8 cellular contexts compared by ENCODE assay signal in the genomic region with DNA sequence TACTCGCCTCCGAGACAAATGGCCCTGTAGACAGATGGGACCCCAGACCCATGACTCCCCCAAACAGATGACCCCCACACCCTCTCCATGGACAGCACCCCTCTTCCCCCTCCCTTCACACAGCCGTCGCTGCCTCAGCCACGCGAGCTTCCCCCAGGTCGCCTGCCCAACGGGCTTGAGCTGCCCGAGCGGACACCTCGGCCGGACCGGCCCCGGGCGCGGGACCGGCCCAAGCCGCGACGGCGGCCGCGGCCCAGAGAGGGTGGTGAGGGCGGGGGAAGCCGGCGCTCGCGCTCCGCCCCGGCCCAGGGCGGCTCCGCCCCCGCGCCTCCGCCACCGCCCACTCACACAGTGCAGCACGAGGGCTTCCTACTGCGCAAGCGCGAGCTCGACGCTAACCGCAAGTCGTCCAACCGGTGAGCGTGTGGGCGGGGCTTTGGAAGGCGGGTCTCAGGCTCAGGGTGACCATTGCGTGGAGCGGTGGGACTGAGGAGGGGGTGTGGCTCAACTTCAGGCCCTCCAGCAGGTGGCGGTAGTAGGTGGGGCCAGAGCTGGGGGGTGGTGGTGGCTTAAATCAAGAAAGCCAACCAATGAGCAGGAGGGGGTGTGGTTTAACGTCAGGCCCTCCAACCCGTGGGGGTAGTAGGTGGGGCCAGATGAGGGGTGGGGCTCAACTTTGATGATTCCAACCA. TPM values are rescaled to one million over a fixed set of nuclear protein-coding genes. Genes with fewer than 3 reads are reported as not detected.
A peak's percentile ranks its signal among the peaks of the same experiment; 100 is the strongest.
DNase-seq lines count a peak whose midpoint lies in the region; ATAC-seq and TF ChIP-seq lines count a peak whose summit lies in the region.

No MANE protein-coding gene starts in this region.

- CTCF ChIA-PET in OCI-LY7 (lab: Charles Lee; ENCODE audit: unreplicated experiment): no interaction called here

- peaks cover 12% of the 10 kb centered on the region for H3K4me1 ChIP-seq in OCI-LY7 (ENCODE audit: insufficient read depth, low read length, poor library complexity, severe bottlenecking)

- intact Hi-C loops in OCI-LY7 (cut with micrococcal nuclease; ENCODE audit: unreplicated experiment): no loop called here

- ATAC-seq in GM21528 (IDR thresholded peaks at IDR 0.05; ENCODE audit: low FRiP score, unreplicated experiment): peak; percentile 76

- H3K9me3 ChIP-seq in OCI-LY7 (ENCODE audit: low read length): no peaks in the 10 kb centered on the region

- H2AFZ ChIP-seq in OCI-LY7 (ENCODE audit: low read length): peak overlapping the region; percentile 85

- no peaks in the 10 kb centered on the region for H3K36me3 ChIP-seq in OCI-LY7 (ENCODE audit: insufficient read depth, low read length)

- H3K27ac ChIP-seq in OCI-LY7 (ENCODE audit: low read depth, low read length, poor library complexity, severe bottlenecking): no peak overlapping the region

- BruUV-seq in OCI-LY7 (replicated peaks; lab: Mats Ljungman, UMichigan): no TSS peak

- H3K4me2 ChIP-seq in OCI-LY7 (ENCODE audit: low read length): peak overlapping the region; percentile 72

- TF ChIP-seq CTCF in OCI-LY7 (conservative IDR thresholded peaks at IDR 0.05; ENCODE audit: low read length) (no peak), epithelial cell of proximal tubule (conservative IDR thresholded peaks at IDR 0.05; ENCODE audit: low read depth, low read length) (no peak)

- POLR2A ChIA-PET in OCI-LY7 (lab: Charles Lee): interaction anchor here (0.5 to 1.3 kb wide), 9 partner anchors 11 to 1126 kb away, joined by 3 to 8 read pairs (median 4); no protein-coding TSS in a partner anchor

- no peaks in the 10 kb centered on the region for H3K79me2 ChIP-seq in OCI-LY7 (ENCODE audit: insufficient read depth, low read depth, low read length)

- no peaks in the 10 kb centered on the region for H3K9me2 ChIP-seq in OCI-LY7 (ENCODE audit: insufficient read depth, low read length)

- no peaks in the 10 kb centered on the region for H4K20me1 ChIP-seq in OCI-LY7 (ENCODE audit: insufficient read depth, low read length)

- DNase-seq in DMS 273 (lab: John Stamatoyannopoulos, UW; ENCODE audit: unreplicated experiment): peak; percentile 100
- peak; percentile 100 for DNase-seq in HuH-7.5 (ENCODE audit: low spot score)
- DNase-seq in OCI-LY7 (ENCODE audit: low spot score): peak; percentile 100
- DNase-seq in activated T-cell treated with anti-CD3 and anti-CD28 coated beads for 24 hours (ENCODE audit: low read depth): peak; percentile 90
- DNase-seq in epithelial cell of proximal tubule (ENCODE audit: low read depth): peak; percentile 92
- DNase-seq in mucosa of gallbladder (ENCODE audit: low spot score): peak; percentile 99
- peak; percentile 79 to 87 for DNase-seq in stimulated activated CD8-positive, alpha-beta memory T cell treated with anti-CD3 and anti-CD28 coated beads, Interleukin-4, amount 100 ng/mL, for 1 hour (ENCODE audit: low read depth in 2 of 2, low spot score in 1 of 2)

- peak overlapping the region; percentile 61 for H3K4me3 ChIP-seq in OCI-LY7 (ENCODE audit: low read depth, low read length, poor library complexity, severe bottlenecking)
- peak overlapping the region; percentile 70 for H3K4me3 ChIP-seq in epithelial cell of proximal tubule (ENCODE audit: low read depth, low read length)

RNA-seq across cellular contexts. Expression of a gene that starts 6.2 kb away (rescaled TPM):
- 42.0 and 49.4 TPM in 2 replicates for total RNA-seq in OCI-LY7 (2014; rRNA removed; shearing (Covaris generic))
- total RNA-seq in OCI-LY7 (2022) (115 and 130 TPM in 2 replicates), epithelial cell of proximal tubule (108 and 113 TPM in 2 replicates), mucosa of gallbladder (80.9 TPM)

RNA-seq across cellular contexts. Expression of a gene that starts 30.7 kb away (rescaled TPM):
- total RNA-seq in OCI-LY7 (2014; rRNA removed; shearing (Covaris generic)): 22.1 and 44.5 TPM in 2 replicates
- total RNA-seq in OCI-LY7 (2022) (108 and 121 TPM in 2 replicates), epithelial cell of proximal tubule (24.4 and 149 TPM in 2 replicates), mucosa of gallbladder (225 TPM)
